In genomic region chr4:24770111-24770584, GRCh38 we compare ENCODE assay signal across 10 cellular contexts. TPM values are rescaled to one million over a fixed set of nuclear protein-coding genes. Genes with fewer than 3 reads are reported as not detected.
A peak's percentile ranks its signal among the peaks of the same experiment; 100 is the strongest.
DNase-seq lines count a peak whose midpoint lies in the region; ATAC-seq and TF ChIP-seq lines count a peak whose summit lies in the region.
"Had no signal": no experiment of that assay in that cellular context is flagged by ENCODE, and none has a peak within 500 bp of the region (broad histone marks: within the 10 kb centered on the region; RNA-seq: fewer than 3 reads in every experiment).

No MANE protein-coding gene starts in this region.

- H3K27me3 ChIP-seq in RWPE2 (ENCODE audit: insufficient read depth, poor library complexity, severe bottlenecking) = no peaks in the 10 kb centered on the region
- H3K27me3 ChIP-seq in CD4-positive, alpha-beta memory T cell (ENCODE audit: insufficient read depth, low read length) = no peaks in the 10 kb centered on the region

- no peaks in the 10 kb centered on the region for H3K36me3 Mint-ChIP-seq in CD4-positive, alpha-beta memory T cell
- H3K36me3 Mint-ChIP-seq: CD4-positive, CD25-positive, alpha-beta regulatory T cell had no signal

- no peak overlapping the region for H3K4me3 Mint-ChIP-seq in CD4-positive, alpha-beta memory T cell
- H3K4me3 Mint-ChIP-seq: CD4-positive, CD25-positive, alpha-beta regulatory T cell had no signal

- ATAC-seq in HG03025 (IDR thresholded peaks at IDR 0.05; ENCODE audit: low FRiP score, unreplicated experiment) (peak; percentile 63), RWPE2 (ENCODE audit: low read depth) (peak; percentile 90)

- intact Hi-C loops in CD4-positive, alpha-beta memory T cell (cut with micrococcal nuclease) = no loop called here

- H3K4me3 ChIP-seq in RWPE2 (ENCODE audit: severe bottlenecking) (no peak overlapping the region), coronary artery (no peak overlapping the region)
- no peak overlapping the region for H3K4me3 ChIP-seq in CD4-positive, alpha-beta memory T cell (ENCODE audit: low read length in 2 of 2)
- H3K4me3 ChIP-seq: skin epidermis had no signal

- no peak overlapping the region for H3K27ac Mint-ChIP-seq in CD4-positive, alpha-beta memory T cell
- H3K27ac Mint-ChIP-seq: CD4-positive, CD25-positive, alpha-beta regulatory T cell had no signal

- no peaks in the 10 kb centered on the region for H3K9me3 ChIP-seq in RWPE2 (ENCODE audit: severe bottlenecking)
- no peaks in the 10 kb centered on the region for H3K9me3 ChIP-seq in CD4-positive, alpha-beta memory T cell (ENCODE audit: control insufficient read depth in 1 of 2, low read length in 2 of 2)

- TF ChIP-seq CTCF in RWPE2 (IDR thresholded peaks at IDR 0.05; ENCODE audit: poor library complexity, severe bottlenecking) (no peak), coronary artery (IDR thresholded peaks at IDR 0.05) (no peak)

- H3K9me3 Mint-ChIP-seq in CD4-positive, alpha-beta memory T cell = peaks cover 0 to 4% (median 2%) of the 10 kb centered on the region in 8 donors

- H3K27ac ChIP-seq in RWPE2 (ENCODE audit: poor library complexity, severe bottlenecking) (peak overlapping the region; percentile 62), coronary artery (no peak overlapping the region)
- H3K27ac ChIP-seq in CD4-positive, alpha-beta memory T cell (ENCODE audit: low read depth, low read length) = no peak overlapping the region

- peaks cover 0 to 2% (median 0%) of the 10 kb centered on the region in 4 donors for H3K4me1 Mint-ChIP-seq in CD4-positive, alpha-beta memory T cell

- CTCF ChIA-PET in CD4-positive, alpha-beta memory T cell (lab: Charles Lee; ENCODE audit: partially characterized antibody) = no interaction called here

- no peaks in the 10 kb centered on the region for H3K27me3 Mint-ChIP-seq in CD4-positive, alpha-beta memory T cell
- H3K27me3 Mint-ChIP-seq: CD4-positive, CD25-positive, alpha-beta regulatory T cell had no signal

- H3K36me3 ChIP-seq in RWPE2 (ENCODE audit: low read depth) = no peaks in the 10 kb centered on the region
- no peaks in the 10 kb centered on the region for H3K36me3 ChIP-seq in CD4-positive, alpha-beta memory T cell (ENCODE audit: insufficient read depth, low read length)

- H3K4me1 ChIP-seq in RWPE2 (ENCODE audit: insufficient read depth, poor library complexity, severe bottlenecking) = peaks cover 17% of the 10 kb centered on the region
- H3K4me1 ChIP-seq in CD4-positive, alpha-beta memory T cell (ENCODE audit: insufficient read depth, low read length) = no peaks in the 10 kb centered on the region

- POLR2A ChIA-PET in CD4-positive, alpha-beta memory T cell (lab: Charles Lee; ENCODE audit: partially characterized antibody) = no interaction called here

- DNase-seq in activated T-cell treated with anti-CD3 and anti-CD28 coated beads for 48 hours (ENCODE audit: low read depth) (peak; percentile 2), RWPE2 (ENCODE audit: low spot score) (no peak), myocyte (ENCODE audit: low read depth) (peak; percentile 87), coronary artery (ENCODE audit: low spot score) (no peak), NCI-H1048 (lab: John Stamatoyannopoulos, UW) (no peak)
- no peak for DNase-seq in activated T-cell treated with anti-CD3 and anti-CD28 coated beads, Interleukin-2, amount 50 U/mL, for 1 hour
- DNase-seq in CD4-positive, alpha-beta memory T cell = no peak
- DNase-seq: CD4-positive, CD25-positive, alpha-beta regulatory T cell had no signal

RNA-seq across cellular contexts. Expression of gene SOD3, which starts 25.2 kb away (rescaled TPM):
- total RNA-seq in myocyte = 5.2 and 6.6 TPM in 2 replicates
- polyA plus RNA-seq in myocyte (2012) = 2.7 TPM
- total RNA-seq in CD4-positive, alpha-beta memory T cell = not detected
- not detected for polyA plus RNA-seq in CD4-positive, alpha-beta memory T cell
- total RNA-seq: CD4-positive, CD25-positive, alpha-beta regulatory T cell had no signal
- polyA plus RNA-seq: CD4-positive, CD25-positive, alpha-beta regulatory T cell had no signal

Comparison
In these comparisons a context has a peak if more than half of its experiments do, and no peak if none do; other contexts are left out.
1. DNase-seq: peak in activated T-cell treated with anti-CD3 and anti-CD28 coated beads for 48 hours (single experiment) and myocyte (single experiment); none in activated T-cell treated with anti-CD3 and anti-CD28 coated beads, Interleukin-2, amount 50 U/mL, for 1 hour (single experiment), RWPE2 (single experiment), coronary artery (single experiment), CD4-positive, alpha-beta memory T cell (0 of 5) and NCI-H1048 (single experiment).